In genomic region chr1:942864-943533, GRCh38 we compare ENCODE assay signal across 12 cellular contexts. TPM values are rescaled to one million over a fixed set of nuclear protein-coding genes. Genes with fewer than 3 reads are reported as not detected.
DNase-seq lines count a peak whose midpoint lies in the region; ATAC-seq and TF ChIP-seq lines count a peak whose summit lies in the region.
"Had no signal": no experiment of that assay in that cellular context is flagged by ENCODE, and none has a peak within 500 bp of the region (broad histone marks: within the 10 kb centered on the region; RNA-seq: fewer than 3 reads in every experiment).

No MANE protein-coding gene starts in this region.

- WGBS in body of pancreas, 2 donors, result 8 to 10% methylated on average over 11 to 27 of the region's 27 CpGs

- H3K9me3 Mint-ChIP-seq in endothelial cell (ENCODE audit: unreplicated experiment), result no peaks in the 10 kb centered on the region
- H3K9me3 Mint-ChIP-seq: stimulated activated naive B cell treated with anti-CD40 and anti-IgM and Interleukin-4, amounts not matched to agents 10 μg/mL and 1 μg/mL and 100 μg/mL, for 72 hours had no signal

- H3K27me3 Mint-ChIP-seq in endothelial cell (ENCODE audit: unreplicated experiment), result peaks cover 10% of the 10 kb centered on the region

- H3K27ac Mint-ChIP-seq in endothelial cell (ENCODE audit: unreplicated experiment), result no peak overlapping the region
- H3K27ac Mint-ChIP-seq: stimulated activated naive B cell treated with anti-CD40 and anti-IgM and Interleukin-4, amounts not matched to agents 10 μg/mL and 1 μg/mL and 100 μg/mL, for 72 hours had no signal

- H3K4me1 ChIP-seq in body of pancreas (peaks cover 39% of the 10 kb centered on the region), lower lobe of right lung (peaks cover 35% of the 10 kb centered on the region)

- peaks cover 0 to 26% of the 10 kb centered on the region in 2 donors for H3K27me3 ChIP-seq in body of pancreas
- H3K27me3 ChIP-seq in lower lobe of right lung (ENCODE audit: low read depth), result peaks cover 57% of the 10 kb centered on the region

- peaks cover 9% of the 10 kb centered on the region for H3K36me3 Mint-ChIP-seq in endothelial cell (ENCODE audit: low read depth, unreplicated experiment)

- no peak overlapping the region for H3K4me3 ChIP-seq in body of pancreas
- peak overlapping the region; percentile 46 for H3K4me3 ChIP-seq in lower lobe of right lung

- peak in 2 of 3 donors; percentile 16 to 22 for TF ChIP-seq POLR2A in body of pancreas (IDR thresholded peaks at IDR 0.05)

- DNase-seq in stimulated activated CD4-positive, alpha-beta T cell treated with anti-CD3 and anti-CD28 coated beads, Interleukin-15, amount 100 ng/mL, for 24 hours, result peak; percentile 22
- DNase-seq in stimulated activated CD4-positive, alpha-beta T cell treated with anti-CD3 and anti-CD28 coated beads, Interleukin-1b, Interleukin-23, amount 100 ng/mL, for 48 hours, result no peak
- DNase-seq in body of pancreas, result peak in 3 of 4 donors; percentile 55 to 62 (median 58)
- DNase-seq in lower lobe of right lung, result no peak
- no peak for DNase-seq in NCI-H128 (lab: John Stamatoyannopoulos, UW; ENCODE audit: unreplicated experiment)
- no peak for DNase-seq in endothelial cell (ENCODE audit: low spot score)
- DNase-seq: NCI-H510A treated with DMSO at 0.1 percent for 48 hours; stimulated activated naive B cell treated with anti-CD40 and anti-IgM and Interleukin-4, amounts not matched to agents 10 μg/mL and 1 μg/mL and 100 μg/mL, for 72 hours had no signal

- no peak for TF ChIP-seq CTCF in body of pancreas (IDR thresholded peaks at IDR 0.05)
- TF ChIP-seq CTCF in lower lobe of right lung (IDR thresholded peaks at IDR 0.05), result no peak
- no peak for TF ChIP-seq CTCF in endothelial cell (IDR thresholded peaks at IDR 0.05; ENCODE audit: unreplicated experiment)

- ATAC-seq in body of pancreas, result peak; percentile 15
- peak; percentile 5 to 6 for ATAC-seq in lower lobe of right lung
- ATAC-seq in HG03095 (IDR thresholded peaks at IDR 0.05; ENCODE audit: unreplicated experiment), result no peak
- no peak for ATAC-seq in GM19455 (IDR thresholded peaks at IDR 0.05; ENCODE audit: unreplicated experiment)

- H3K27ac ChIP-seq in body of pancreas (peak overlapping the region in 2 of 4 donors; percentile 13 to 53), lower lobe of right lung (peak overlapping the region; percentile 49)
- H3K27ac ChIP-seq: neutrophil had no signal

- intact Hi-C loops in body of pancreas (cut with DNase I) (no loop called here), lower lobe of right lung (cut with DNase I) (no loop called here)

- H3K4me1 Mint-ChIP-seq in endothelial cell (ENCODE audit: unreplicated experiment), result no peaks in the 10 kb centered on the region

- H3K36me3 ChIP-seq in body of pancreas (replicated peaks in 1 of 2; ENCODE audit: insufficient read depth in 1 of 2, low read depth in 2 of 2) (peaks cover 11% of the 10 kb centered on the region in 2 donors), lower lobe of right lung (peaks cover 25% of the 10 kb centered on the region)

- H3K9me3 ChIP-seq in body of pancreas (no peaks in the 10 kb centered on the region), lower lobe of right lung (no peaks in the 10 kb centered on the region)
- H3K9me3 ChIP-seq: neutrophil had no signal

- H3K4me3 Mint-ChIP-seq in endothelial cell (ENCODE audit: unreplicated experiment), result no peak overlapping the region

RNA-seq across cellular contexts. Expression of gene NOC2L, which starts 16.1 kb away (rescaled TPM):
- total RNA-seq in body of pancreas, result 10 to 100 TPM; 30.6 to 32.3 TPM
- 46.5 TPM for total RNA-seq in lower lobe of right lung
- 56.5 TPM for total RNA-seq in endothelial cell (ENCODE audit: unreplicated experiment)

RNA-seq across cellular contexts. Expression of gene KLHL17, which starts 17.4 kb away (rescaled TPM):
- 10 to 100 TPM in 1 of 2 donors, 1 to 10 TPM in 1; 6.0 to 29.0 TPM for total RNA-seq in body of pancreas
- total RNA-seq in lower lobe of right lung, result 17.0 TPM
- 18.7 TPM for total RNA-seq in endothelial cell (ENCODE audit: unreplicated experiment)

RNA-seq across cellular contexts. Expression of gene SAMD11, which starts 19.3 kb away (rescaled TPM):
- total RNA-seq in body of pancreas (1 to 10 TPM; 2.1 to 2.3 TPM), lower lobe of right lung (2.2 TPM), endothelial cell (ENCODE audit: unreplicated experiment) (not detected)

RNA-seq across cellular contexts. Expression of gene PLEKHN1, which starts 23.3 kb away (rescaled TPM):
- not detected for total RNA-seq in body of pancreas
- total RNA-seq in lower lobe of right lung, result 1.2 TPM
- not detected for total RNA-seq in endothelial cell (ENCODE audit: unreplicated experiment)

RNA-seq across cellular contexts. Expression of gene PERM1, which starts 38.9 kb away (rescaled TPM):
- total RNA-seq in body of pancreas (not detected), lower lobe of right lung (not detected), endothelial cell (ENCODE audit: unreplicated experiment) (not detected)
- total RNA-seq: epithelial cell of proximal tubule had no signal

Comparison
In these comparisons a context has a peak if more than half of its experiments do, and no peak if none do; other contexts are left out.
1. DNase-seq: peak in stimulated activated CD4-positive, alpha-beta T cell treated with anti-CD3 and anti-CD28 coated beads, Interleukin-15, amount 100 ng/mL, for 24 hours (single experiment) and body of pancreas (3 of 4); none in stimulated activated CD4-positive, alpha-beta T cell treated with anti-CD3 and anti-CD28 coated beads, Interleukin-1b, Interleukin-23, amount 100 ng/mL, for 48 hours (single experiment), lower lobe of right lung (single experiment), NCI-H128 (single experiment) and endothelial cell (single experiment).
2. ATAC-seq: peak in body of pancreas (single experiment) and lower lobe of right lung (2 of 2); none in HG03095 (single experiment) and GM19455 (single experiment).